ENCODE assay signal across 1 cellular context in genomic region chr6:43785220-43785752, GRCh38.
TF ChIP-seq lines count a peak whose summit lies in the region.

No MANE protein-coding gene starts in this region.

TF ChIP-seq in K562, 482 proteins besides CTCF, POLR2A, EP300 and RAD21 (continued from another document):
- TF ChIP-seq AFF1 (IDR thresholded peaks at IDR 0.05; ENCODE audit: low read depth in 1 of 2, partially characterized antibody in 2 of 2) (no peak), E2F3 (CRISPR knock-in tag; IDR thresholded peaks at IDR 0.05) (no peak)
